In the genomic region with DNA sequence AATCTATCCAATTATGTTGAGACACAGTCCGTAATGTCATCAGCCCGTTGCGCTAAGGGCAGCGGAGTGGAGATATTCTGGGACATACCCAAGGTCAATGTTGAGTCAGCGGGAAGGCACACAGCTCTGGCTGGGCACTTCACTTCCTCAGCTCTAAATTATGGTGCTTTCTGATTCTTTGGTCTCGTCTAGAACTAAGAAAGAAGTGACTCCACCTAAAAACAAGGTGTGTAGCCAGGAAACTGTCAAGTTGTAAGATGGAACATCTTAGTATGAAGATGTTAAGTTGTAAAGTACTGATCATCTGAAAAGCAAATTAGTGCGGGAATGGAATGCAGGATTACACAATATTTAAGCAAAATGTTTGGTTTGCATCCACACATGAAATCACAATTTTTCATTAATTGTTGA, we compare ENCODE assay signal across 2 cellular contexts.
TF ChIP-seq lines count a peak whose summit lies in the region.

No MANE protein-coding gene starts in this region.

TF ChIP-seq in HCT116, 20 proteins besides CTCF, POLR2A, EP300 and RAD21 (continued from another document):
- TF ChIP-seq, protein P1, sequence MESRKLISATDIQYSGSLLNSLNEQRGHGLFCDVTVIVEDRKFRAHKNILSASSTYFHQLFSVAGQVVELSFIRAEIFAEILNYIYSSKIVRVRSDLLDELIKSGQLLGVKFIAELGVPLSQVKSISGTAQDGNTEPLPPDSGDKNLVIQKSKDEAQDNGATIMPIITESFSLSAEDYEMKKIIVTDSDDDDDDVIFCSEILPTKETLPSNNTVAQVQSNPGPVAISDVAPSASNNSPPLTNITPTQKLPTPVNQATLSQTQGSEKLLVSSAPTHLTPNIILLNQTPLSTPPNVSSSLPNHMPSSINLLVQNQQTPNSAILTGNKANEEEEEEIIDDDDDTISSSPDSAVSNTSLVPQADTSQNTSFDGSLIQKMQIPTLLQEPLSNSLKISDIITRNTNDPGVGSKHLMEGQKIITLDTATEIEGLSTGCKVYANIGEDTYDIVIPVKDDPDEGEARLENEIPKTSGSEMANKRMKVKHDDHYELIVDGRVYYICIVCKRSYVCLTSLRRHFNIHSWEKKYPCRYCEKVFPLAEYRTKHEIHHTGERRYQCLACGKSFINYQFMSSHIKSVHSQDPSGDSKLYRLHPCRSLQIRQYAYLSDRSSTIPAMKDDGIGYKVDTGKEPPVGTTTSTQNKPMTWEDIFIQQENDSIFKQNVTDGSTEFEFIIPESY (IDR thresholded peaks at IDR 0.05; ENCODE audit: extremely low read depth, insufficient replicate concordance, low read length): no peak
- TF ChIP-seq FOSL1 (IDR thresholded peaks at IDR 0.05; ENCODE audit: low read depth) (peak; percentile 64), YY1 (IDR thresholded peaks at IDR 0.05; ENCODE audit: extremely low read depth, insufficient replicate concordance, low read depth, low read length) (peak; percentile 53), EGR1 (IDR thresholded peaks at IDR 0.05; ENCODE audit: low read depth) (no peak), SRF (IDR thresholded peaks at IDR 0.05; ENCODE audit: low read depth) (0 out of 2 replicates have a peak, but pooled peaks have one; percentile 23), SP1 (IDR thresholded peaks at IDR 0.05; ENCODE audit: low read depth) (peak; percentile 67), JUND (IDR thresholded peaks at IDR 0.05) (peak; percentile 72), EZH2phosphoT487 (IDR thresholded peaks at IDR 0.05; ENCODE audit: borderline replicate concordance) (no peak), ELF1 (IDR thresholded peaks at IDR 0.05; ENCODE audit: borderline replicate concordance, low read depth) (no peak), POLR2AphosphoS5 (IDR thresholded peaks at IDR 0.05; ENCODE audit: low read depth, low read length) (peak; percentile 50; the same call in 1 of the 2 replicates), TCF7L2 (IDR thresholded peaks at IDR 0.05; ENCODE audit: borderline replicate concordance, extremely low read depth, insufficient read depth, insufficient read length) (peak; percentile 52), CEBPB (IDR thresholded peaks at IDR 0.05; ENCODE audit: low read depth) (peak; percentile 67; the same call in 1 of the 2 replicates)
- TF ChIP-seq, protein P2, sequence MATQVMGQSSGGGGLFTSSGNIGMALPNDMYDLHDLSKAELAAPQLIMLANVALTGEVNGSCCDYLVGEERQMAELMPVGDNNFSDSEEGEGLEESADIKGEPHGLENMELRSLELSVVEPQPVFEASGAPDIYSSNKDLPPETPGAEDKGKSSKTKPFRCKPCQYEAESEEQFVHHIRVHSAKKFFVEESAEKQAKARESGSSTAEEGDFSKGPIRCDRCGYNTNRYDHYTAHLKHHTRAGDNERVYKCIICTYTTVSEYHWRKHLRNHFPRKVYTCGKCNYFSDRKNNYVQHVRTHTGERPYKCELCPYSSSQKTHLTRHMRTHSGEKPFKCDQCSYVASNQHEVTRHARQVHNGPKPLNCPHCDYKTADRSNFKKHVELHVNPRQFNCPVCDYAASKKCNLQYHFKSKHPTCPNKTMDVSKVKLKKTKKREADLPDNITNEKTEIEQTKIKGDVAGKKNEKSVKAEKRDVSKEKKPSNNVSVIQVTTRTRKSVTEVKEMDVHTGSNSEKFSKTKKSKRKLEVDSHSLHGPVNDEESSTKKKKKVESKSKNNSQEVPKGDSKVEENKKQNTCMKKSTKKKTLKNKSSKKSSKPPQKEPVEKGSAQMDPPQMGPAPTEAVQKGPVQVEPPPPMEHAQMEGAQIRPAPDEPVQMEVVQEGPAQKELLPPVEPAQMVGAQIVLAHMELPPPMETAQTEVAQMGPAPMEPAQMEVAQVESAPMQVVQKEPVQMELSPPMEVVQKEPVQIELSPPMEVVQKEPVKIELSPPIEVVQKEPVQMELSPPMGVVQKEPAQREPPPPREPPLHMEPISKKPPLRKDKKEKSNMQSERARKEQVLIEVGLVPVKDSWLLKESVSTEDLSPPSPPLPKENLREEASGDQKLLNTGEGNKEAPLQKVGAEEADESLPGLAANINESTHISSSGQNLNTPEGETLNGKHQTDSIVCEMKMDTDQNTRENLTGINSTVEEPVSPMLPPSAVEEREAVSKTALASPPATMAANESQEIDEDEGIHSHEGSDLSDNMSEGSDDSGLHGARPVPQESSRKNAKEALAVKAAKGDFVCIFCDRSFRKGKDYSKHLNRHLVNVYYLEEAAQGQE (IDR thresholded peaks at IDR 0.05; ENCODE audit: low read depth): no peak
- TF ChIP-seq, protein P3, sequence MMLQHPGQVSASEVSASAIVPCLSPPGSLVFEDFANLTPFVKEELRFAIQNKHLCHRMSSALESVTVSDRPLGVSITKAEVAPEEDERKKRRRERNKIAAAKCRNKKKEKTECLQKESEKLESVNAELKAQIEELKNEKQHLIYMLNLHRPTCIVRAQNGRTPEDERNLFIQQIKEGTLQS (IDR thresholded peaks at IDR 0.05): no peak; the same call in 1 of the 2 replicates

TF ChIP-seq in SK-N-SH, 30 proteins besides CTCF, POLR2A, EP300 and RAD21 (continued from another document):
- TF ChIP-seq FOSL2 (IDR thresholded peaks at IDR 0.05; ENCODE audit: borderline replicate concordance, low read depth): peak; percentile 48; the same call in 1 of the 2 replicates
